8 cellular contexts compared by ENCODE assay signal in the genomic region with DNA sequence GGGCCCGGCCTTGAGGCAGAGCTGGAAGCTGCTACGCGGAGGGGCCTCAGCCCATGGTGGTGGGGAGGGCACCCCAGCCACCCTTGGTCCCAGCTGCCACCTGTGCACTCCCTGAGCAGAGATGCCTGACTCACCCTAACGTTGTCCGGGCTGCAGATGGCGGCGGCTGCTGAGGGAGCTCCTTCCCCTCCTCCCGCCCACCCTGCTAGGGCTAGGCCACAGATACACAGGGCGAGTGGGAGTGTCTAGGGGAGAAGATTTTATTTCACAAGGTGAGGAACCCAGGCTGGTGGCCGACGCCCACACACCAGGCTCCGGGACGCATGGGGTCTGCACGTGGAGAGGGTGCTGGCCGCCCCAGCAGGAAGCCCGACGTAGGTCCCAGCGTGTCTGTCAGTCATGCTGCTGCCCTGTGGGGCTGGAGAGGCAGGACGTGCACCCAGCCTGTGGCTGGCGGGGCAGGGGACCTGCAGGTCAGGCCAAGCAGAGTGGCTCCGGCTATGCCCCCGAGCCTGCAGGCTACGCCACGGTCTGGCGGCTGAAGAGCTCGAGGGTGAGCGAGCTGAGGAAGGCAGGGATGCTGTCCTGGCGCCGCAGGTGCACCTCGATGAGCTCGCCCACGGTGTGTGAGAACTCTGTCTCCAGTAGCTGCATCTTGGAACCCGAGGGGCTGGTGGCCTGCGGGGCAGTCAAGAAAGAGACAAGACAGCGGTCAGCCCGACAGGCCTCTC.
A peak's percentile ranks its signal among the peaks of the same experiment; 100 is the strongest.
DNase-seq lines count a peak whose midpoint lies in the region; ATAC-seq and TF ChIP-seq lines count a peak whose summit lies in the region.
"Not testable (repeated sequence)": the region's sequence is repeated elsewhere in the genome, so short reads cannot be mapped to it uniquely, and the experiment has no call there.

No MANE protein-coding gene starts in this region.

- not testable (repeated sequence) for H3K9me3 ChIP-seq in SJCRH30 (replicated peaks); upper lobe of right lung

- CTCF ChIA-PET in activated CD8-positive, alpha-beta memory T cell treated with anti-CD3 and anti-CD28 coated beads, Interleukin-2, amount 10 ng/mL, durations not matched to agents 7 days and 5 days (lab: Charles Lee): not testable (repeated sequence)

- not testable (repeated sequence) for H3K36me3 ChIP-seq in SJCRH30, upper lobe of right lung

- H3K36me3 Mint-ChIP-seq in activated CD8-positive, alpha-beta memory T cell treated with anti-CD3 and anti-CD28 coated beads, Interleukin-2, amount 10 ng/mL, durations not matched to agents 7 days and 5 days: not testable (repeated sequence)

- H3K27me3 ChIP-seq in SJCRH30, upper lobe of right lung: not testable (repeated sequence)

- H3K9me3 Mint-ChIP-seq in activated CD8-positive, alpha-beta memory T cell treated with anti-CD3 and anti-CD28 coated beads, Interleukin-2, amount 10 ng/mL, durations not matched to agents 7 days and 5 days (ENCODE audit: low read depth): not testable (repeated sequence)

- H3K4me1 Mint-ChIP-seq in activated CD8-positive, alpha-beta memory T cell treated with anti-CD3 and anti-CD28 coated beads, Interleukin-2, amount 10 ng/mL, durations not matched to agents 7 days and 5 days: peaks cover 13% of the 10 kb centered on the region

- peak overlapping the region; percentile 76 for H3K27ac ChIP-seq in SJCRH30
- H3K27ac ChIP-seq in upper lobe of right lung: not testable (repeated sequence)

- DNase-seq in COLO668 (lab: John Stamatoyannopoulos, UW; ENCODE audit: unreplicated experiment): peak; percentile 37
- peak; percentile 45 for DNase-seq in NAMALWA (ENCODE audit: low spot score)
- peak; percentile 49 for DNase-seq in NCI-H510A (lab: John Stamatoyannopoulos, UW)
- peak; percentile 66 for DNase-seq in SJCRH30
- DNase-seq in activated CD8-positive, alpha-beta memory T cell treated with anti-CD3 and anti-CD28 coated beads, Interleukin-2, amount 10 ng/mL, durations not matched to agents 7 days and 5 days: peak; percentile 33
- peak; percentile 48 for DNase-seq in islet precursor cell
- DNase-seq in retina: peak; percentile 53
- peak; percentile 60 for DNase-seq in upper lobe of right lung

- not testable (repeated sequence) for ATAC-seq in activated CD8-positive, alpha-beta memory T cell treated with anti-CD3 and anti-CD28 coated beads, Interleukin-2, amount 10 ng/mL, durations not matched to agents 7 days and 5 days; upper lobe of right lung

- H3K27ac Mint-ChIP-seq in activated CD8-positive, alpha-beta memory T cell treated with anti-CD3 and anti-CD28 coated beads, Interleukin-2, amount 10 ng/mL, durations not matched to agents 7 days and 5 days: not testable (repeated sequence)

- TF ChIP-seq CTCF in upper lobe of right lung (IDR thresholded peaks at IDR 0.05): not testable (repeated sequence)

- not testable (repeated sequence) for H3K4me3 ChIP-seq in SJCRH30, upper lobe of right lung

- intact Hi-C loops in upper lobe of right lung (cut with DNase I): not testable (repeated sequence)

- H3K4me1 ChIP-seq in SJCRH30: peaks cover 33% of the 10 kb centered on the region
- H3K4me1 ChIP-seq in upper lobe of right lung: not testable (repeated sequence)

- peaks cover 17% of the 10 kb centered on the region for H3K27me3 Mint-ChIP-seq in activated CD8-positive, alpha-beta memory T cell treated with anti-CD3 and anti-CD28 coated beads, Interleukin-2, amount 10 ng/mL, durations not matched to agents 7 days and 5 days

- H3K4me3 Mint-ChIP-seq in activated CD8-positive, alpha-beta memory T cell treated with anti-CD3 and anti-CD28 coated beads, Interleukin-2, amount 10 ng/mL, durations not matched to agents 7 days and 5 days: not testable (repeated sequence)
